13 cellular contexts compared by ENCODE assay signal in the genomic region with DNA sequence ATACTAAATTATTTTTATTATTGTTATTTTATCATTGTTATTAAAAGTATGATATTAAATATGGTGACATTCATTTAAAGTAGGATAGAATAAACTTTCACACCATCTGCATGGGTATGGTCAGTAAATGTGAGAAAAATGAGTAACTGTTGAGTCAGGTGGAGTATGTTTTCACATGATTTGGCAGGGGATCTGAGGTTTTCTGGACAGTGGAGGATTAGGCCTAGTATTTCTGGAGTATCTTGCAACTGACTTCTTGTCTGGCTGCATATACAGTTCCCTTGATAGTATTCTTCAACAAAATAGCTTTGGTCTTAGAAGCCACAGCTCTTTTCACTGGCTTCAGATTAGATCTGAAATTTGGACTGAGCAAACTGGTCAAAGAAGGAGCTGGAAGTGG. TPM values are rescaled to one million over a fixed set of nuclear protein-coding genes. Genes with fewer than 3 reads are reported as not detected.
DNase-seq lines count a peak whose midpoint lies in the region; ATAC-seq and TF ChIP-seq lines count a peak whose summit lies in the region.
"Had no signal": no experiment of that assay in that cellular context is flagged by ENCODE, and none has a peak within 500 bp of the region (broad histone marks: within the 10 kb centered on the region; RNA-seq: fewer than 3 reads in every experiment).

No MANE protein-coding gene starts in this region.

- H3K27me3 Mint-ChIP-seq in MCF 10A (ENCODE audit: insufficient read depth, unreplicated experiment) (no peaks in the 10 kb centered on the region), immature natural killer cell (ENCODE audit: low read depth in 3 of 3) (no peaks in the 10 kb centered on the region), mesothelial cell of epicardium (ENCODE audit: low read depth) (no peaks in the 10 kb centered on the region)

- BruUV-seq in MCF 10A (replicated peaks; lab: Mats Ljungman, UMichigan) = no TSS peak

- CTCF ChIA-PET in MCF 10A (lab: Yijun Ruan, JAX) = interaction anchor here (0.7 to 1.4 kb wide), 2 partner anchors 52 to 133 kb away, joined by 3 to 6 read pairs; no protein-coding TSS in a partner anchor

- DNase-seq in MCF 10A (ENCODE audit: unreplicated experiment) (peak; percentile 71), breast epithelium (ENCODE audit: low spot score in 2 of 2) (no peak), brain microvascular endothelial cell (peak; percentile 57), immature natural killer cell (no peak), upper lobe of right lung (no peak), NCI-H2107 (lab: John Stamatoyannopoulos, UW) (no peak), lower leg skin (ENCODE audit: low spot score in 2 of 2) (no peak), mesothelial cell of epicardium (ENCODE audit: low spot score in 2 of 2, unreplicated experiment in 2 of 2) (no peak)
- DNase-seq: activated gamma-delta T cell treated with Interleukin-2 at 50 U/mL for 16 hours, NCI-H2227 treated with DMSO at 0.1 percent for 48 hours, T-helper 1 cell had no signal

- no peak overlapping the region for H3K4me3 Mint-ChIP-seq in MCF 10A (ENCODE audit: unreplicated experiment)
- peak overlapping the region in 1 of 5 donors; percentile 2 for H3K4me3 Mint-ChIP-seq in immature natural killer cell
- H3K4me3 Mint-ChIP-seq in mesothelial cell of epicardium = no peak overlapping the region

- in situ Hi-C loops in brain microvascular endothelial cell (cut with HindIII; ENCODE audit: low pct_ligation_motif_present, low sequenced_read_pairs) = no loop called here

- H3K27ac Mint-ChIP-seq in MCF 10A (ENCODE audit: low read depth, unreplicated experiment) (peak overlapping the region; percentile 63), immature natural killer cell (peak overlapping the region in 5 of 6 donors; percentile 10 to 70 (median 23)), mesothelial cell of epicardium (no peak overlapping the region)

- TF ChIP-seq CTCF in MCF 10A (IDR thresholded peaks at IDR 0.05; ENCODE audit: unreplicated experiment) (no peak), breast epithelium (IDR thresholded peaks at IDR 0.05) (no peak), brain microvascular endothelial cell (IDR thresholded peaks at IDR 0.05; ENCODE audit: low read depth, low read length, missing control alignments) (no peak), upper lobe of right lung (IDR thresholded peaks at IDR 0.05) (no peak), lower leg skin (IDR thresholded peaks at IDR 0.05) (no peak), mesothelial cell of epicardium (IDR thresholded peaks at IDR 0.05; ENCODE audit: unreplicated experiment) (no peak)

- no peak for TF ChIP-seq POLR2A in breast epithelium (IDR thresholded peaks at IDR 0.05)
- TF ChIP-seq POLR2A in lower leg skin (IDR thresholded peaks at IDR 0.05) = no peak

- H3K9me3 ChIP-seq in breast epithelium (no peaks in the 10 kb centered on the region), upper lobe of right lung (no peaks in the 10 kb centered on the region)
- H3K9me3 ChIP-seq: prostate gland had no signal

- H3K4me3 ChIP-seq in breast epithelium (no peak overlapping the region), brain microvascular endothelial cell (ENCODE audit: low read depth, low read length) (no peak overlapping the region), upper lobe of right lung (no peak overlapping the region), lower leg skin (ENCODE audit: low read depth, poor library complexity, severe bottlenecking) (no peak overlapping the region)
- H3K4me3 ChIP-seq: BLaER1, prostate gland had no signal

- H3K4me1 Mint-ChIP-seq in MCF 10A (ENCODE audit: insufficient read depth, unreplicated experiment) (peaks cover 17% of the 10 kb centered on the region), immature natural killer cell (peaks cover 16 to 35% of the 10 kb centered on the region in 2 donors), mesothelial cell of epicardium (no peaks in the 10 kb centered on the region)

- H3K27ac ChIP-seq in breast epithelium (no peak overlapping the region), brain microvascular endothelial cell (peak overlapping the region; percentile 83), upper lobe of right lung (peak overlapping the region; percentile 42)
- H3K27ac ChIP-seq: BLaER1, prostate gland had no signal

- POLR2A ChIA-PET in MCF 10A (lab: Yijun Ruan, JAX) = interaction anchor here (0.6 to 1.5 kb wide), 2 partner anchors 24 to 54 kb away, joined by 4 to 7 read pairs; a partner anchor contains a TSS

- no peaks in the 10 kb centered on the region for H3K9me3 Mint-ChIP-seq in MCF 10A (ENCODE audit: unreplicated experiment)
- no peaks in the 10 kb centered on the region for H3K9me3 Mint-ChIP-seq in immature natural killer cell
- H3K9me3 Mint-ChIP-seq in mesothelial cell of epicardium = peaks cover 8% of the 10 kb centered on the region

- H3K36me3 Mint-ChIP-seq in MCF 10A (ENCODE audit: insufficient read depth, unreplicated experiment) (peaks cover 5% of the 10 kb centered on the region), immature natural killer cell (no peaks in the 10 kb centered on the region), mesothelial cell of epicardium (peaks cover 13% of the 10 kb centered on the region)

- intact Hi-C loops in MCF 10A (cut with micrococcal nuclease) (no loop called here), breast epithelium (cut with DNase I; ENCODE audit: low total_unique reads) (no loop called here), upper lobe of right lung (cut with DNase I) (no loop called here), lower leg skin (cut with DNase I; ENCODE audit: low total_unique reads) (no loop called here)

- H3K36me3 ChIP-seq in breast epithelium = no peaks in the 10 kb centered on the region
- H3K36me3 ChIP-seq in brain microvascular endothelial cell (replicated peaks) = no peaks in the 10 kb centered on the region
- no peaks in the 10 kb centered on the region for H3K36me3 ChIP-seq in upper lobe of right lung
- H3K36me3 ChIP-seq: prostate gland had no signal

- H3K27me3 ChIP-seq in breast epithelium (no peaks in the 10 kb centered on the region), brain microvascular endothelial cell (replicated peaks) (no peaks in the 10 kb centered on the region), upper lobe of right lung (no peaks in the 10 kb centered on the region)
- H3K27me3 ChIP-seq: BLaER1 had no signal

- H3K4me1 ChIP-seq in breast epithelium (no peaks in the 10 kb centered on the region), upper lobe of right lung (peaks cover 12% of the 10 kb centered on the region)
- H3K4me1 ChIP-seq: BLaER1, prostate gland had no signal

- ATAC-seq in upper lobe of right lung = no peak

RNA-seq across cellular contexts. Expression of a gene that starts 54.5 kb away (rescaled TPM):
- 50.0 and 50.6 TPM in 2 replicates for total RNA-seq in MCF 10A (2022)
- 10 to 100 TPM; 25.8 to 32.1 (median 25.9) TPM for total RNA-seq in breast epithelium
- polyA plus RNA-seq in immature natural killer cell = 10 to 100 TPM in 1 of 3 donors, 1 to 10 TPM in 2; 3.5 to 23.2 (median 7.3) TPM
- total RNA-seq in upper lobe of right lung = 38.5 TPM
- 10 to 100 TPM; 30.1 to 42.6 (median 39.1) TPM for total RNA-seq in lower leg skin
- total RNA-seq in mesothelial cell of epicardium = 49.3 to 51.1 TPM (median 51.1 TPM) in 3 replicates

RNA-seq across cellular contexts. Expression of a gene that starts 58.6 kb away (rescaled TPM):
- not detected in 2 replicates for total RNA-seq in MCF 10A (2022)
- total RNA-seq in breast epithelium = not detected
- polyA plus RNA-seq in immature natural killer cell = not detected
- total RNA-seq in upper lobe of right lung = not detected
- total RNA-seq in lower leg skin = not detected
- not detected in 3 replicates for total RNA-seq in mesothelial cell of epicardium
- total RNA-seq: prostate gland had no signal

Comparison
In these comparisons a context has a peak if more than half of its experiments do, and no peak if none do; other contexts are left out.
1. DNase-seq: peak in MCF 10A (single experiment) and brain microvascular endothelial cell (single experiment); none in breast epithelium (0 of 2), immature natural killer cell (0 of 3), upper lobe of right lung (single experiment), NCI-H2107 (single experiment), lower leg skin (0 of 2) and mesothelial cell of epicardium (0 of 2).
2. H3K27ac ChIP-seq: peak in brain microvascular endothelial cell (single experiment) and upper lobe of right lung (single experiment); none in breast epithelium (0 of 2).